Comparison of ENCODE assay signal across 27 cellular contexts in genomic region chr16:84461029-84461415, GRCh38. TPM values are rescaled to one million over a fixed set of nuclear protein-coding genes. Genes with fewer than 3 reads are reported as not detected.
DNase-seq lines count a peak whose midpoint lies in the region; ATAC-seq and TF ChIP-seq lines count a peak whose summit lies in the region.
"Had no signal": no experiment of that assay in that cellular context is flagged by ENCODE, and none has a peak within 500 bp of the region (broad histone marks: within the 10 kb centered on the region; RNA-seq: fewer than 3 reads in every experiment).

No MANE protein-coding gene starts in this region.

- POLR2A ChIA-PET in activated naive CD8-positive, alpha-beta T cell treated with anti-CD3 and anti-CD28 coated beads, Interleukin-2, amount 10 ng/mL, durations not matched to agents 7 days and 5 days (lab: Charles Lee) = no interaction called here
- POLR2A ChIA-PET in RWPE1 (lab: Yijun Ruan, JAX; ENCODE audit: low non-redundant PET) = no interaction called here

- no peak for ATAC-seq in activated naive CD8-positive, alpha-beta T cell treated with anti-CD3 and anti-CD28 coated beads, Interleukin-2, amount 10 ng/mL, durations not matched to agents 7 days and 5 days (ENCODE audit: low read depth)
- ATAC-seq in activated naive CD8-positive, alpha-beta T cell treated with anti-CD3 and anti-CD28 coated beads, Interleukin-2, amount 50 U/mL, for 24 hours = no peak
- ATAC-seq in GM18907 (IDR thresholded peaks at IDR 0.05; ENCODE audit: unreplicated experiment) = no peak
- ATAC-seq: gastrocnemius medialis, HCT116, left ventricle myocardium superior, psoas muscle, Right ventricle myocardium inferior had no signal

- H3K4me1 ChIP-seq in stomach (peaks cover 0 to 7% (median 2%) of the 10 kb centered on the region in 4 donors), esophagus squamous epithelium (peaks cover 0 to 13% (median 0%) of the 10 kb centered on the region in 3 donors)
- H3K4me1 ChIP-seq: adrenal gland, esophagus muscularis mucosa, gastrocnemius medialis, psoas muscle had no signal

- TF ChIP-seq CTCF in RWPE1 (conservative IDR thresholded peaks at IDR 0.05; ENCODE audit: low read depth) (no peak), stomach (IDR thresholded peaks at IDR 0.05) (no peak), esophagus squamous epithelium (IDR thresholded peaks at IDR 0.05) (no peak)

- CTCF ChIA-PET in RWPE1 (lab: Yijun Ruan, JAX) = no interaction called here

- H3K9me3 ChIP-seq in stomach (no peaks in the 10 kb centered on the region), esophagus squamous epithelium (no peaks in the 10 kb centered on the region)
- H3K9me3 ChIP-seq: adrenal gland, esophagus muscularis mucosa, gastrocnemius medialis had no signal

- TF ChIP-seq POLR2A in stomach (IDR thresholded peaks at IDR 0.05) (no peak), esophagus squamous epithelium (IDR thresholded peaks at IDR 0.05) (no peak)

- H3K27ac ChIP-seq in RWPE1 = peak overlapping the region; percentile 11; the same call in 1 of the 2 replicates
- peak overlapping the region in 3 of 5 donors; percentile 1 to 24 (median 17) for H3K27ac ChIP-seq in stomach
- H3K27ac ChIP-seq in esophagus squamous epithelium = no peak overlapping the region
- H3K27ac ChIP-seq: adrenal gland, esophagus muscularis mucosa, gastrocnemius medialis, psoas muscle had no signal

- 31 to 59% (median 41%) methylated on average over 8 of the region's 8 CpGs for WGBS in stomach, 5 donors
- 87 to 95% methylated on average over 6 to 7 of the region's 8 CpGs for WGBS in esophagus squamous epithelium, 2 donors

- no peaks in the 10 kb centered on the region for H3K27me3 Mint-ChIP-seq in activated naive CD8-positive, alpha-beta T cell treated with anti-CD3 and anti-CD28 coated beads, Interleukin-2, amount 10 ng/mL, durations not matched to agents 7 days and 5 days
- H3K27me3 Mint-ChIP-seq in activated naive CD8-positive, alpha-beta T cell treated with anti-CD3 and anti-CD28 coated beads, Interleukin-2, amount 50 U/mL, for 24 hours = no peaks in the 10 kb centered on the region

- DNase-seq in activated naive CD8-positive, alpha-beta T cell treated with anti-CD3 and anti-CD28 coated beads, Interleukin-2, amount 10 ng/mL, durations not matched to agents 7 days and 5 days = no peak
- no peak for DNase-seq in activated naive CD8-positive, alpha-beta T cell treated with anti-CD3 and anti-CD28 coated beads, Interleukin-2, amount 50 U/mL, for 24 hours
- DNase-seq in RWPE1 (ENCODE audit: low spot score) (no peak), mesenteric fat pad (ENCODE audit: low spot score) (peak; percentile 43), stomach (peak; percentile 48), esophagus squamous epithelium (lab: John Stamatoyannopoulos, UW) (no peak), SK-N-DZ (ENCODE audit: low spot score) (no peak)
- DNase-seq: activated CD4-positive, alpha-beta T cell treated with anti-CD3 and anti-CD28 coated beads, Interleukin-2, amount 50 U/mL, for 4 hours; activated CD4-positive, CD25-positive, alpha-beta regulatory T cell; activated gamma-delta T cell; Calu3; gastrocnemius medialis; hippocampal formation; immature natural killer cell; left ventricle myocardium superior; NCI-H1105; NCI-H2081 treated with DMSO at 0.1 percent for 48 hours; NCI-H774; psoas muscle; small intestine; stimulated activated CD4-positive, alpha-beta T cell treated with anti-CD3 and anti-CD28 coated beads, Interleukin-2, amount 100 ng/mL, for 24 hours; substantia nigra had no signal

- no peak overlapping the region for H3K4me3 Mint-ChIP-seq in activated naive CD8-positive, alpha-beta T cell treated with anti-CD3 and anti-CD28 coated beads, Interleukin-2, amount 10 ng/mL, durations not matched to agents 7 days and 5 days
- no peak overlapping the region for H3K4me3 Mint-ChIP-seq in activated naive CD8-positive, alpha-beta T cell treated with anti-CD3 and anti-CD28 coated beads, Interleukin-2, amount 50 U/mL, for 24 hours
- H3K4me3 Mint-ChIP-seq: immature natural killer cell had no signal

- peaks cover 41% of the 10 kb centered on the region for H3K36me3 Mint-ChIP-seq in activated naive CD8-positive, alpha-beta T cell treated with anti-CD3 and anti-CD28 coated beads, Interleukin-2, amount 10 ng/mL, durations not matched to agents 7 days and 5 days
- no peaks in the 10 kb centered on the region for H3K36me3 Mint-ChIP-seq in activated naive CD8-positive, alpha-beta T cell treated with anti-CD3 and anti-CD28 coated beads, Interleukin-2, amount 50 U/mL, for 24 hours (ENCODE audit: low read depth)

- H3K4me3 ChIP-seq in stomach = no peak overlapping the region
- no peak overlapping the region for H3K4me3 ChIP-seq in esophagus squamous epithelium
- H3K4me3 ChIP-seq: adrenal gland, esophagus muscularis mucosa, gastrocnemius medialis, psoas muscle had no signal

- peaks cover 6% of the 10 kb centered on the region for H3K4me1 Mint-ChIP-seq in activated naive CD8-positive, alpha-beta T cell treated with anti-CD3 and anti-CD28 coated beads, Interleukin-2, amount 10 ng/mL, durations not matched to agents 7 days and 5 days
- no peaks in the 10 kb centered on the region for H3K4me1 Mint-ChIP-seq in activated naive CD8-positive, alpha-beta T cell treated with anti-CD3 and anti-CD28 coated beads, Interleukin-2, amount 50 U/mL, for 24 hours

- H3K36me3 ChIP-seq in stomach (peaks cover 0 to 26% (median 20%) of the 10 kb centered on the region in 4 donors), esophagus squamous epithelium (peaks cover 0 to 56% (median 8%) of the 10 kb centered on the region in 3 donors)
- H3K36me3 ChIP-seq: adrenal gland, gastrocnemius medialis had no signal

- H3K9me3 Mint-ChIP-seq in activated naive CD8-positive, alpha-beta T cell treated with anti-CD3 and anti-CD28 coated beads, Interleukin-2, amount 10 ng/mL, durations not matched to agents 7 days and 5 days = no peaks in the 10 kb centered on the region
- no peaks in the 10 kb centered on the region for H3K9me3 Mint-ChIP-seq in activated naive CD8-positive, alpha-beta T cell treated with anti-CD3 and anti-CD28 coated beads, Interleukin-2, amount 50 U/mL, for 24 hours

- H3K27me3 ChIP-seq in stomach (no peaks in the 10 kb centered on the region), esophagus squamous epithelium (no peaks in the 10 kb centered on the region)
- H3K27me3 ChIP-seq: adrenal gland, esophagus muscularis mucosa, gastrocnemius medialis had no signal

- intact Hi-C loops in stomach (cut with DNase I; ENCODE audit: low total_unique reads) = no loop called here
- intact Hi-C loops in esophagus squamous epithelium (cut with DNase I) = no loop called here

- H3K27ac Mint-ChIP-seq in activated naive CD8-positive, alpha-beta T cell treated with anti-CD3 and anti-CD28 coated beads, Interleukin-2, amount 10 ng/mL, durations not matched to agents 7 days and 5 days = peak overlapping the region; percentile 48
- H3K27ac Mint-ChIP-seq in activated naive CD8-positive, alpha-beta T cell treated with anti-CD3 and anti-CD28 coated beads, Interleukin-2, amount 50 U/mL, for 24 hours = no peak overlapping the region
- H3K27ac Mint-ChIP-seq: immature natural killer cell had no signal

- no peak for TF ChIP-seq EP300 in stomach (IDR thresholded peaks at IDR 0.05)

RNA-seq across cellular contexts. Expression of gene MEAK7, which starts 43.4 kb away (rescaled TPM):
- 10 to 100 TPM; 95.7 to 98.3 TPM for total RNA-seq in activated naive CD8-positive, alpha-beta T cell treated with anti-CD3 and anti-CD28 coated beads, Interleukin-2, amount 10 ng/mL, durations not matched to agents 7 days and 5 days
- total RNA-seq in mesenteric fat pad (11.5 TPM), stomach (10 to 100 TPM in 2 of 5 donors, 1 to 10 TPM in 3; 5.8 to 21.1 (median 9.4) TPM), esophagus squamous epithelium (10 to 100 TPM; 20.2 to 35.9 (median 29.9) TPM)
- polyA plus RNA-seq in stomach = 1 to 10 TPM; 3.9 to 7.0 (median 6.8) TPM
- polyA plus RNA-seq in SK-N-DZ (2014; cell fraction: cytosol; rRNA removed) = 9.3 and 9.9 TPM in 2 replicates
- polyA plus RNA-seq in SK-N-DZ (2014; cell fraction: nucleus; rRNA removed) = 6.0 and 7.8 TPM in 2 replicates

Comparison
In these comparisons a context has a peak if more than half of its experiments do, and no peak if none do; other contexts are left out.
1. DNase-seq: peak in mesenteric fat pad (single experiment) and stomach (single experiment); none in activated naive CD8-positive, alpha-beta T cell treated with anti-CD3 and anti-CD28 coated beads, Interleukin-2, amount 10 ng/mL, durations not matched to agents 7 days and 5 days (single experiment), activated naive CD8-positive, alpha-beta T cell treated with anti-CD3 and anti-CD28 coated beads, Interleukin-2, amount 50 U/mL, for 24 hours (single experiment), RWPE1 (single experiment), esophagus squamous epithelium (single experiment) and SK-N-DZ (single experiment).
2. H3K27ac ChIP-seq: peak in RWPE1 (single experiment) and stomach (3 of 5); none in esophagus squamous epithelium (0 of 4).